ENCODE assay signal across 1 cellular context in the genomic region with DNA sequence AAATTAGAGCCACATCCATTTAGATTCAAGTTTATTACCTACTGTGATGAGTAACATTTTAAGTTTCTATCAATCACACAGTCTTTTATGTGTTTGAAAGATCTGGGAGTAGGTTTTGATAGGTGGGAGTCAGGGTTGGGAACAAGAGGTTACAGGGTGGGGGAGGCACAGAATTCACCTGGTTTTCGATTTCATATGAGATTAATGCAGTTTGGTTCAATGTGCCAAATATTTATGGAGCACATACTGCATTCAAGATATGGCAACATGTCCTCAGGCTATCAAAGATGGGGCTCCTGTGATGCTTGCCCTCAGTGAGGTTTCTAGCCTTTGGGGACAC.
TF ChIP-seq lines count a peak whose summit lies in the region.

No MANE protein-coding gene starts in this region.

TF ChIP-seq in IMR-90, 13 proteins besides CTCF, POLR2A, EP300 and RAD21:
- TF ChIP-seq RCOR1 (IDR thresholded peaks at IDR 0.05; ENCODE audit: insufficient replicate concordance, low read length) (no peak), CEBPB (IDR thresholded peaks at IDR 0.05; ENCODE audit: low read depth, low read length) (no peak), RFX5 (IDR thresholded peaks at IDR 0.05; ENCODE audit: low read depth, low read length) (no peak), BHLHE40 (IDR thresholded peaks at IDR 0.05; ENCODE audit: low read depth, low read length) (no peak)
TF ChIP-seq in IMR-90: peak in this region for 0.
